In genomic region chr5:610744-611730, GRCh38 we compare ENCODE assay signal across 8 cellular contexts. TPM values are rescaled to one million over a fixed set of nuclear protein-coding genes. Genes with fewer than 3 reads are reported as not detected.
DNase-seq lines count a peak whose midpoint lies in the region; ATAC-seq and TF ChIP-seq lines count a peak whose summit lies in the region.

No MANE protein-coding gene starts in this region.

- no peaks in the 10 kb centered on the region for H3K9me3 ChIP-seq in colonic mucosa

- DNase-seq in AG10803 (ENCODE audit: low read depth) = no peak
- peak; percentile 13 for DNase-seq in colonic mucosa
- no peak for DNase-seq in natural killer cell treated with Interleukin-12 subunit alpha and Interleukin-12 subunit beta and Interleukin-15 and Interleukin-18, amount 100 ng/mL, for 72 hours (ENCODE audit: low spot score)
- DNase-seq in SHP77 (lab: John Stamatoyannopoulos, UW) = no peak
- no peak for DNase-seq in NOMO-1 treated with DMSO at 0.1 percent for 48 hours (lab: John Stamatoyannopoulos, UW; ENCODE audit: unreplicated experiment)
- DNase-seq in activated gamma-delta T cell treated with Interleukin-2 at 50 U/mL for 16 hours = no peak

- H3K27ac ChIP-seq in colonic mucosa = no peak overlapping the region

- no peak for ATAC-seq in natural killer cell treated with Interleukin-12 subunit alpha and Interleukin-12 subunit beta and Interleukin-15 and Interleukin-18, amount 100 ng/mL, for 72 hours
- ATAC-seq in HG02623 (IDR thresholded peaks at IDR 0.05; ENCODE audit: unreplicated experiment) = no peak

- H3K4me3 ChIP-seq in AG10803 (ENCODE audit: low read length) = peak overlapping the region; percentile 79
- H3K4me3 ChIP-seq in colonic mucosa = peak overlapping the region; percentile 91

- TF ChIP-seq CTCF in AG10803 (conservative IDR thresholded peaks at IDR 0.05; ENCODE audit: low read length) (no peak), colonic mucosa (IDR thresholded peaks at IDR 0.05) (no peak)

- H3K27me3 Mint-ChIP-seq in IgD-negative memory B cell = peaks cover 10% of the 10 kb centered on the region
- peaks cover 6 to 7% of the 10 kb centered on the region in 2 donors for H3K27me3 Mint-ChIP-seq in natural killer cell treated with Interleukin-12 subunit alpha and Interleukin-12 subunit beta and Interleukin-15 and Interleukin-18, amount 100 ng/mL, for 72 hours

- intact Hi-C loops in colonic mucosa (cut with DNase I) = loop anchor here (10.0 kb wide), 2 partner anchors 136 to 166 kb away; partner anchors contain the start of gene EXOC3

- peaks cover 0 to 5% (median 0%) of the 10 kb centered on the region in 3 donors for H3K9me3 Mint-ChIP-seq in IgD-negative memory B cell
- no peaks in the 10 kb centered on the region for H3K9me3 Mint-ChIP-seq in natural killer cell treated with Interleukin-12 subunit alpha and Interleukin-12 subunit beta and Interleukin-15 and Interleukin-18, amount 100 ng/mL, for 72 hours

- no peaks in the 10 kb centered on the region for H3K4me1 ChIP-seq in colonic mucosa

- no peaks in the 10 kb centered on the region for H3K27me3 ChIP-seq in colonic mucosa

- peaks cover 5% of the 10 kb centered on the region for H3K36me3 Mint-ChIP-seq in IgD-negative memory B cell
- peaks cover 14% of the 10 kb centered on the region for H3K36me3 Mint-ChIP-seq in natural killer cell treated with Interleukin-12 subunit alpha and Interleukin-12 subunit beta and Interleukin-15 and Interleukin-18, amount 100 ng/mL, for 72 hours

- peak overlapping the region; percentile 3 to 43 for H3K9ac ChIP-seq in colonic mucosa (ENCODE audit: low read depth in 2 of 2, low read length in 2 of 2)

- peak overlapping the region; percentile 0 to 69 (median 39) for H3K27ac Mint-ChIP-seq in IgD-negative memory B cell
- H3K27ac Mint-ChIP-seq in natural killer cell treated with Interleukin-12 subunit alpha and Interleukin-12 subunit beta and Interleukin-15 and Interleukin-18, amount 100 ng/mL, for 72 hours = no peak overlapping the region

- no peaks in the 10 kb centered on the region for H3K36me3 ChIP-seq in colonic mucosa

- H3K4me3 Mint-ChIP-seq in IgD-negative memory B cell = peak overlapping the region; percentile 74 to 94 (median 82)
- H3K4me3 Mint-ChIP-seq in natural killer cell treated with Interleukin-12 subunit alpha and Interleukin-12 subunit beta and Interleukin-15 and Interleukin-18, amount 100 ng/mL, for 72 hours = peak overlapping the region; percentile 91

- H3K4me1 Mint-ChIP-seq in IgD-negative memory B cell = peaks cover 22 to 25% (median 25%) of the 10 kb centered on the region in 3 donors
- peaks cover 35 to 47% of the 10 kb centered on the region in 2 donors for H3K4me1 Mint-ChIP-seq in natural killer cell treated with Interleukin-12 subunit alpha and Interleukin-12 subunit beta and Interleukin-15 and Interleukin-18, amount 100 ng/mL, for 72 hours (ENCODE audit: low read depth in 2 of 2)

RNA-seq across cellular contexts. Expression of gene CEP72, which starts 1.1 kb away (rescaled TPM):
- 5.4 TPM for polyA plus RNA-seq in IgD-negative memory B cell
- 10 to 100 TPM in 1 of 2 donors, 1 to 10 TPM in 1; 3.8 to 21.0 TPM for total RNA-seq in colonic mucosa
- total RNA-seq in natural killer cell treated with Interleukin-12 subunit alpha and Interleukin-12 subunit beta and Interleukin-15 and Interleukin-18, amount 100 ng/mL, for 72 hours = 10 to 100 TPM; 15.3 to 58.1 TPM

Comparison
In these comparisons a context has a peak if more than half of its experiments do, and no peak if none do; other contexts are left out.
1. H3K27ac Mint-ChIP-seq: peak in IgD-negative memory B cell (3 of 3); none in natural killer cell treated with Interleukin-12 subunit alpha and Interleukin-12 subunit beta and Interleukin-15 and Interleukin-18, amount 100 ng/mL, for 72 hours (0 of 2).